In the genomic region with DNA sequence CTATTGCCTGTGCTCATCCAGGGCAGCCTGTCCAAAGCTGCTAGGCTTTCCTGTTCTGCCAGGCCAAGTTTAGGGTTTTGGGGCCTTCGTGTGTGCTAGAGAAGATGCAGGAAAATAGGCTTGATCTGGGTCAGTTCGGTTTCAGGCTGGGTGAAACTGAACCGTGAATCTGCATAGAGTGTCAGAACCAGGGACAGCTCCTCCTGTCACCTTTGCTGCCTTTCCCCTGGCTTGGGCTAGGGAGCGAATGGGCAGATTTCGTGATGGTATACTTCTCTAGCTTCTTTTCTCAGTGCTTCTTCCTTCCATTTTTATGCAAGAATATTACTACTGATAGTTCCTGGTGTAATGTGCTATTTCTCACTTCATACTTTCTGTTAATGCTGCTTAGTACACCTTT, we compare ENCODE assay signal across 1 cellular context.
TF ChIP-seq lines count a peak whose summit lies in the region.

No MANE protein-coding gene starts in this region.

TF ChIP-seq in SK-N-SH, 30 proteins besides CTCF, POLR2A, EP300 and RAD21:
- TF ChIP-seq, protein P1, sequence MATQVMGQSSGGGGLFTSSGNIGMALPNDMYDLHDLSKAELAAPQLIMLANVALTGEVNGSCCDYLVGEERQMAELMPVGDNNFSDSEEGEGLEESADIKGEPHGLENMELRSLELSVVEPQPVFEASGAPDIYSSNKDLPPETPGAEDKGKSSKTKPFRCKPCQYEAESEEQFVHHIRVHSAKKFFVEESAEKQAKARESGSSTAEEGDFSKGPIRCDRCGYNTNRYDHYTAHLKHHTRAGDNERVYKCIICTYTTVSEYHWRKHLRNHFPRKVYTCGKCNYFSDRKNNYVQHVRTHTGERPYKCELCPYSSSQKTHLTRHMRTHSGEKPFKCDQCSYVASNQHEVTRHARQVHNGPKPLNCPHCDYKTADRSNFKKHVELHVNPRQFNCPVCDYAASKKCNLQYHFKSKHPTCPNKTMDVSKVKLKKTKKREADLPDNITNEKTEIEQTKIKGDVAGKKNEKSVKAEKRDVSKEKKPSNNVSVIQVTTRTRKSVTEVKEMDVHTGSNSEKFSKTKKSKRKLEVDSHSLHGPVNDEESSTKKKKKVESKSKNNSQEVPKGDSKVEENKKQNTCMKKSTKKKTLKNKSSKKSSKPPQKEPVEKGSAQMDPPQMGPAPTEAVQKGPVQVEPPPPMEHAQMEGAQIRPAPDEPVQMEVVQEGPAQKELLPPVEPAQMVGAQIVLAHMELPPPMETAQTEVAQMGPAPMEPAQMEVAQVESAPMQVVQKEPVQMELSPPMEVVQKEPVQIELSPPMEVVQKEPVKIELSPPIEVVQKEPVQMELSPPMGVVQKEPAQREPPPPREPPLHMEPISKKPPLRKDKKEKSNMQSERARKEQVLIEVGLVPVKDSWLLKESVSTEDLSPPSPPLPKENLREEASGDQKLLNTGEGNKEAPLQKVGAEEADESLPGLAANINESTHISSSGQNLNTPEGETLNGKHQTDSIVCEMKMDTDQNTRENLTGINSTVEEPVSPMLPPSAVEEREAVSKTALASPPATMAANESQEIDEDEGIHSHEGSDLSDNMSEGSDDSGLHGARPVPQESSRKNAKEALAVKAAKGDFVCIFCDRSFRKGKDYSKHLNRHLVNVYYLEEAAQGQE (IDR thresholded peaks at IDR 0.05; ENCODE audit: low read depth, low read length): peak; percentile 97
- TF ChIP-seq, protein P2, sequence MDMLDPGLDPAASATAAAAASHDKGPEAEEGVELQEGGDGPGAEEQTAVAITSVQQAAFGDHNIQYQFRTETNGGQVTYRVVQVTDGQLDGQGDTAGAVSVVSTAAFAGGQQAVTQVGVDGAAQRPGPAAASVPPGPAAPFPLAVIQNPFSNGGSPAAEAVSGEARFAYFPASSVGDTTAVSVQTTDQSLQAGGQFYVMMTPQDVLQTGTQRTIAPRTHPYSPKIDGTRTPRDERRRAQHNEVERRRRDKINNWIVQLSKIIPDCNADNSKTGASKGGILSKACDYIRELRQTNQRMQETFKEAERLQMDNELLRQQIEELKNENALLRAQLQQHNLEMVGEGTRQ (IDR thresholded peaks at IDR 0.05; ENCODE audit: borderline replicate concordance, low read depth, low read length): no peak
